2 cellular contexts compared by ENCODE assay signal in genomic region chr1:11623702-11624101, GRCh38.
TF ChIP-seq lines count a peak whose summit lies in the region.

No MANE protein-coding gene starts in this region.

TF ChIP-seq in HEK293, 187 proteins besides CTCF, POLR2A, EP300 and RAD21:
- TF ChIP-seq ZNF488 (tag by site-specific recombination; IDR thresholded peaks at IDR 0.05): no peak
- TF ChIP-seq PRDM10 (tag by site-specific recombination; IDR thresholded peaks at IDR 0.05): no peak
- TF ChIP-seq ZNF623 (tag by site-specific recombination; IDR thresholded peaks at IDR 0.05): peak; percentile 91
- no peak for TF ChIP-seq ZNF341 (tag by site-specific recombination; IDR thresholded peaks at IDR 0.05; ENCODE audit: low read depth)
- no peak for TF ChIP-seq ZNF785 (tag by site-specific recombination; IDR thresholded peaks at IDR 0.05)
- no peak for TF ChIP-seq ZNF354C (tag by site-specific recombination; IDR thresholded peaks at IDR 0.05; ENCODE audit: borderline replicate concordance, low read depth)
- TF ChIP-seq MZF1 (tag by site-specific recombination; IDR thresholded peaks at IDR 0.05; ENCODE audit: borderline replicate concordance): no peak
- no peak for TF ChIP-seq ZNF18 (tag by site-specific recombination; IDR thresholded peaks at IDR 0.05)
- no peak for TF ChIP-seq ZNF664 (tag by site-specific recombination; IDR thresholded peaks at IDR 0.05)

TF ChIP-seq in K562, 482 proteins besides CTCF, POLR2A, EP300 and RAD21:
- TF ChIP-seq ZNF121 (CRISPR knock-in tag; conservative IDR thresholded peaks at IDR 0.05) (0 out of 2 replicates have a peak, but pooled peaks have one; percentile 9), RBM22 (IDR thresholded peaks at IDR 0.05; ENCODE audit: low read depth, low read length, poor library complexity, severe bottlenecking) (no peak), NCOA2 (IDR thresholded peaks at IDR 0.05; ENCODE audit: partially characterized antibody in 2 of 2) (no peak), RBM25 (IDR thresholded peaks at IDR 0.05; ENCODE audit: low read depth, low read length, severe bottlenecking) (peak; percentile 63), ZNF263 (CRISPR knock-in tag; IDR thresholded peaks at IDR 0.05; ENCODE audit: borderline replicate concordance) (peak; percentile 59)
TF ChIP-seq in K562: peak in this region for 3.
